ENCODE assay signal across 34 cellular contexts in genomic region chr18:74492259-74492658, GRCh38. TPM values are rescaled to one million over a fixed set of nuclear protein-coding genes. Genes with fewer than 3 reads are reported as not detected.
"Had no signal": no experiment of that assay in that cellular context is flagged by ENCODE, and none has a peak within 500 bp of the region (broad histone marks: within the 10 kb centered on the region; RNA-seq: fewer than 3 reads in every experiment).

No MANE protein-coding gene starts in this region.

- H3K4me3 Mint-ChIP-seq: memory B cell; mesothelial cell of epicardium; natural killer cell treated with Interleukin-12 subunit alpha and Interleukin-12 subunit beta and Interleukin-15 and Interleukin-18, amount 100 ng/mL, for 72 hours; neural progenitor cell; stimulated activated effector memory CD8-positive, alpha-beta T cell treated with anti-CD3 and anti-CD28 coated beads, Interleukin-12 subunit alpha, Interleukin-12 subunit beta, amount 100 ng/mL, for 72 hours had no signal

- ATAC-seq: foreskin keratinocyte; gastroesophageal sphincter; heart left ventricle; left lobe of liver; mucosa of descending colon; natural killer cell treated with Interleukin-12 subunit alpha and Interleukin-12 subunit beta and Interleukin-15 and Interleukin-18, amount 100 ng/mL, for 72 hours; stimulated activated effector memory CD8-positive, alpha-beta T cell treated with anti-CD3 and anti-CD28 coated beads, Interleukin-12 subunit alpha, Interleukin-12 subunit beta, amount 100 ng/mL, for 72 hours; stimulated activated naive CD8-positive, alpha-beta T cell treated with anti-CD3 and anti-CD28 coated beads, Interleukin-15, Interleukin-2, amounts not matched to agents 100 U/mL and 50 U/mL, for 24 hours; upper lobe of right lung had no signal

- H3K9me3 Mint-ChIP-seq: mesothelial cell of epicardium; naive B cell; natural killer cell treated with Interleukin-12 subunit alpha and Interleukin-12 subunit beta and Interleukin-15 and Interleukin-18, amount 100 ng/mL, for 72 hours; neural progenitor cell; stimulated activated effector memory CD8-positive, alpha-beta T cell treated with anti-CD3 and anti-CD28 coated beads, Interleukin-12 subunit alpha, Interleukin-12 subunit beta, amount 100 ng/mL, for 72 hours had no signal

- H3K27me3 ChIP-seq: foreskin keratinocyte, gastroesophageal sphincter, heart left ventricle, hepatocyte, neural progenitor cell, right atrium auricular region, sigmoid colon, testis, upper lobe of right lung, vagina had no signal

- H3K27ac Mint-ChIP-seq: memory B cell; mesothelial cell of epicardium; naive B cell; natural killer cell treated with Interleukin-12 subunit alpha and Interleukin-12 subunit beta and Interleukin-15 and Interleukin-18, amount 100 ng/mL, for 72 hours; neural progenitor cell; stimulated activated effector memory CD8-positive, alpha-beta T cell treated with anti-CD3 and anti-CD28 coated beads, Interleukin-12 subunit alpha, Interleukin-12 subunit beta, amount 100 ng/mL, for 72 hours had no signal

- H3K9me3 ChIP-seq: mucosa of descending colon, prostate gland, right atrium auricular region, testis, tibial artery, upper lobe of right lung, vagina had no signal

- DNase-seq: dermis blood vessel endothelial cell; effector memory CD4-positive, alpha-beta T cell; foreskin keratinocyte; heart left ventricle; kidney; mucosa of descending colon; naive B cell; sigmoid colon; stimulated activated CD4-positive, alpha-beta T cell treated with anti-CD3 and anti-CD28 coated beads, Interleukin-2, amount 100 ng/mL, for 24 hours; stimulated activated CD4-positive, alpha-beta T cell treated with anti-CD3 and anti-CD28 coated beads, Interleukin-4, amount 100 ng/mL, for 24 hours; stimulated activated naive CD8-positive, alpha-beta T cell treated with anti-CD3 and anti-CD28 coated beads, Interleukin-15, Interleukin-2, amounts not matched to agents 100 U/mL and 50 U/mL, for 24 hours; substantia nigra; testis; tibial artery; upper lobe of right lung had no signal

- H3K36me3 Mint-ChIP-seq: memory B cell; mesothelial cell of epicardium; naive B cell; natural killer cell treated with Interleukin-12 subunit alpha and Interleukin-12 subunit beta and Interleukin-15 and Interleukin-18, amount 100 ng/mL, for 72 hours had no signal

- H3K27ac ChIP-seq: coronary artery, esophagus muscularis mucosa, foreskin keratinocyte, gastroesophageal sphincter, heart left ventricle, hepatocyte, neural progenitor cell, prostate gland, right atrium auricular region, sigmoid colon, testis, tibial artery, upper lobe of right lung, vagina had no signal

- FAIRE-seq: endothelial cell of umbilical vein, kidney had no signal

RNA-seq across cellular contexts. Expression of gene DIPK1C, which starts 35.2 kb away (rescaled TPM):
- total RNA-seq: dermis blood vessel endothelial cell; endothelial cell of umbilical vein; epithelial cell of proximal tubule; fibroblast of lung; foreskin keratinocyte; left lobe of liver; lung; mesothelial cell of epicardium; natural killer cell treated with Interleukin-12 subunit alpha and Interleukin-12 subunit beta and Interleukin-15 and Interleukin-18, amount 100 ng/mL, for 72 hours; osteoblast; upper lobe of right lung; vagina had no signal
- polyA plus RNA-seq: endothelial cell of umbilical vein, fibroblast of lung, foreskin keratinocyte had no signal

RNA-seq across cellular contexts. Expression of gene CNDP1, which starts 42.0 kb away (rescaled TPM):
- total RNA-seq: dermis blood vessel endothelial cell, endothelial cell of umbilical vein, epithelial cell of proximal tubule, esophagus muscularis mucosa, fibroblast of lung, foreskin keratinocyte, heart left ventricle, hepatocyte, lung, osteoblast, prostate gland, right atrium auricular region, sigmoid colon, skeletal muscle tissue, upper lobe of right lung had no signal
- polyA plus RNA-seq: endothelial cell of umbilical vein, fibroblast of lung, foreskin keratinocyte had no signal
